Comparison of ENCODE assay signal across 8 cellular contexts in the genomic region with DNA sequence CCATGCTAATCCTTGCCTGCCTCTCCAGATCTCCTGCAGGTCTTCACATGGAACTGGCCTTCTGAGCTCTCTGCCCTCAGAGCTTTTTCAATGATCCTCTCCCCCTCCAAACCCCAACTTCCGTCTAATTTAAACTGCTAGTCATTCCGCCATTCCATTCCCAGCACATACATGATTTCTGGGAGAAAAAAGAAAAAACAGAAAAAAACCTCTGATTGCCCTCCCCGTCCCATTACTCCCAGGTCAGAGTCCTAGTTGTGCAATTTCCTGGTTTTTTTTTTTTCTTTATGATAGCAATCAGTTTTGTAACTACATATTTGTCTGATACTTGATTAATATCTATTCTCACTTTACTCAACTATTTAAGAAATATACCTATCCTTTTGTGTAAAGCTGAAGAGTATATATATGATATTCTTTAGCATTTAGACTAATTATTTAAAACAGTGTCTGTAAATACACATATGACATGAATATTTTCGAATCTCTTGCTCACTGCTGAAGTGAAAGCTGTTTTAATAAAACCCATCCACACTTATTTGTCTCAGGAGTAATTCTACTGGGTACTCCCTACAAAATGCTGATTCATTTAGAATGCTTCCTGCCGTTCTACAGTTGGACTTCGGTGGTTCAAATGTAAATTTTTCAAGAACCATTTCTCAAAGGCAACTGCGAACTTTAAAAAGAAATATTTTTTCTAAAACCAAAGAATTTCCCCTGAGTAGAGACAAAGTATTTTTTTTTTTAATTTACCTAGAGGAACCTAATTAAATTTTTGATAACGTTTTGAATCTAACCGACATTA. TPM values are rescaled to one million over a fixed set of nuclear protein-coding genes. Genes with fewer than 3 reads are reported as not detected.
DNase-seq lines count a peak whose midpoint lies in the region; ATAC-seq, FAIRE-seq and TF ChIP-seq lines count a peak whose summit lies in the region.

No MANE protein-coding gene starts in this region.

- TF ChIP-seq CTCF in LNCaP clone FGC (IDR thresholded peaks at IDR 0.05; ENCODE audit: control insufficient read depth, extremely low read depth, insufficient read depth) (no peak), astrocyte (IDR thresholded peaks at IDR 0.05; ENCODE audit: insufficient read depth, low read depth, low read length) (no peak), thoracic aorta (IDR thresholded peaks at IDR 0.05) (no peak)

- H3K4me1 Mint-ChIP-seq in astrocyte (ENCODE audit: low read depth, unreplicated experiment), result peaks cover 6% of the 10 kb centered on the region

- peaks cover 53% of the 10 kb centered on the region for H3K79me2 ChIP-seq in astrocyte (ENCODE audit: insufficient read depth, low read length)

- H3K27ac ChIP-seq in astrocyte (ENCODE audit: low read depth, low read length) (peak overlapping the region; percentile 88), thoracic aorta (peak overlapping the region in 1 of 2 donors; percentile 94)

- no peak for FAIRE-seq in astrocyte (lab: Jason Lieb, UNC)

- H3K4me1 ChIP-seq in astrocyte (ENCODE audit: insufficient read depth, low read length) (peaks cover 4% of the 10 kb centered on the region), thoracic aorta (ENCODE audit: control insufficient read depth in 1 of 2, low read depth in 2 of 2) (peaks cover 8 to 17% of the 10 kb centered on the region in 2 donors)

- H3K4me3 Mint-ChIP-seq in astrocyte (ENCODE audit: unreplicated experiment), result peak overlapping the region; percentile 95

- peak overlapping the region; percentile 92 for H3K27ac Mint-ChIP-seq in astrocyte (ENCODE audit: unreplicated experiment)

- peaks cover 26% of the 10 kb centered on the region for H3K36me3 ChIP-seq in astrocyte (ENCODE audit: insufficient read depth, low read length)
- peaks cover 18% of the 10 kb centered on the region for H3K36me3 ChIP-seq in thoracic aorta

- H3K27me3 ChIP-seq in astrocyte (ENCODE audit: insufficient read depth, low read length), result no peaks in the 10 kb centered on the region
- H3K27me3 ChIP-seq in thoracic aorta (replicated peaks; ENCODE audit: insufficient read depth), result no peaks in the 10 kb centered on the region

- H4K20me1 ChIP-seq in astrocyte (ENCODE audit: insufficient read depth, low read length), result peaks cover 6% of the 10 kb centered on the region

- H3K9me3 Mint-ChIP-seq in astrocyte (ENCODE audit: unreplicated experiment), result no peaks in the 10 kb centered on the region

- H3K9me3 ChIP-seq in astrocyte (ENCODE audit: insufficient read depth, low read depth, low read length) (no peaks in the 10 kb centered on the region), thoracic aorta (no peaks in the 10 kb centered on the region)

- H3K36me3 Mint-ChIP-seq in astrocyte (ENCODE audit: low read depth, unreplicated experiment), result peaks cover 6% of the 10 kb centered on the region

- peak overlapping the region; percentile 95 for H3K4me2 ChIP-seq in astrocyte (ENCODE audit: low read length)

- DNase-seq in Daoy (ENCODE audit: low read depth) (peak; percentile 23), LNCaP clone FGC (ENCODE audit: low read depth) (no peak), astrocyte (ENCODE audit: low read depth) (peak; percentile 27), kidney tubule cell (ENCODE audit: low spot score) (peak; percentile 55), thoracic aorta (ENCODE audit: low spot score) (no peak), DMS153 treated with DMSO at 0.1 percent for 48 hours (lab: John Stamatoyannopoulos, UW; ENCODE audit: unreplicated experiment) (no peak)
- DNase-seq in NK-92 treated with Interleukin-12 subunit alpha and Interleukin-12 subunit beta, amount 100 ng/mL, for 24 hours (lab: John Stamatoyannopoulos, UW), result no peak
- no peak for DNase-seq in stimulated activated CD4-positive, alpha-beta T cell treated with anti-CD3 and anti-CD28 coated beads, Interleukin-4, amount 100 ng/mL, for 24 hours

- H3K27me3 Mint-ChIP-seq in astrocyte (ENCODE audit: low read depth, unreplicated experiment), result no peaks in the 10 kb centered on the region

- no peak overlapping the region for H2AFZ ChIP-seq in astrocyte (ENCODE audit: low read depth, low read length)

- peak overlapping the region; percentile 97 for H3K9ac ChIP-seq in astrocyte (ENCODE audit: low read length)

- ATAC-seq in thoracic aorta (ENCODE audit: insufficient number of reproducible peaks, low FRiP score, low read depth), result no peak

- peak overlapping the region; percentile 82 for H3K4me3 ChIP-seq in LNCaP clone FGC (ENCODE audit: low read depth, low read length)
- peak overlapping the region; percentile 90 for H3K4me3 ChIP-seq in astrocyte (ENCODE audit: insufficient read depth, low read depth, low read length)
- H3K4me3 ChIP-seq in thoracic aorta, result peak overlapping the region; percentile 76

RNA-seq across cellular contexts. Expression of a gene that starts 1.5 kb away (rescaled TPM):
- 346 and 408 TPM in 2 replicates for total RNA-seq in Daoy (2014; rRNA removed; shearing (Covaris generic))
- total RNA-seq in astrocyte, result 217 and 243 TPM in 2 replicates
- total RNA-seq in thoracic aorta, result 100 to 1,000 TPM; 116 to 167 TPM

RNA-seq across cellular contexts. Expression of a gene that starts 7.2 kb away (rescaled TPM):
- 14.9 and 22.0 TPM in 2 replicates for total RNA-seq in Daoy (2014; rRNA removed; shearing (Covaris generic))
- 6.6 and 7.0 TPM in 2 replicates for total RNA-seq in astrocyte
- 1 to 10 TPM; 3.2 to 5.2 TPM for total RNA-seq in thoracic aorta

Comparison
In these comparisons a context has a peak if more than half of its experiments do, and no peak if none do; other contexts are left out.
1. DNase-seq: peak in Daoy (single experiment), astrocyte (single experiment) and kidney tubule cell (single experiment); none in LNCaP clone FGC (single experiment), thoracic aorta (single experiment), NK-92 treated with Interleukin-12 subunit alpha and Interleukin-12 subunit beta, amount 100 ng/mL, for 24 hours (single experiment), DMS153 treated with DMSO at 0.1 percent for 48 hours (single experiment) and stimulated activated CD4-positive, alpha-beta T cell treated with anti-CD3 and anti-CD28 coated beads, Interleukin-4, amount 100 ng/mL, for 24 hours (single experiment).
2. Peak in every context shown above with its lines, with median percentiles within 50 percentile points of each other: H3K4me3 ChIP-seq.